16 cellular contexts compared by ENCODE assay signal in genomic region chr13:43325636-43326035, GRCh38.
DNase-seq lines count a peak whose midpoint lies in the region; ATAC-seq, FAIRE-seq and TF ChIP-seq lines count a peak whose summit lies in the region.
"Had no signal": no experiment of that assay in that cellular context is flagged by ENCODE, and none has a peak within 500 bp of the region (broad histone marks: within the 10 kb centered on the region; RNA-seq: fewer than 3 reads in every experiment).

No MANE protein-coding gene starts in this region.

- 53% methylated on average over 4 of the region's 4 CpGs for WGBS in right cardiac atrium

- H3K4me1 ChIP-seq in right cardiac atrium (ENCODE audit: control insufficient read depth, insufficient read depth, low read length) = no peaks in the 10 kb centered on the region

- H3K9me3 ChIP-seq in right cardiac atrium (ENCODE audit: control insufficient read depth, low read length) = no peaks in the 10 kb centered on the region

- H3K27me3 Mint-ChIP-seq in activated T-cell treated with anti-CD3 and anti-CD28 coated beads, Interleukin-2, amount 50 U/mL, for 4 hours (ENCODE audit: low read depth) = no peaks in the 10 kb centered on the region

- peak; percentile 57 for FAIRE-seq in GM12892 (lab: Jason Lieb, UNC)
- FAIRE-seq: A204.1 had no signal

- ATAC-seq in right cardiac atrium (peak; percentile 28 to 40), GM18498 (IDR thresholded peaks at IDR 0.05; ENCODE audit: unreplicated experiment) (no peak), HG02870 (IDR thresholded peaks at IDR 0.05; ENCODE audit: unreplicated experiment) (no peak), HG02852 (IDR thresholded peaks at IDR 0.05; ENCODE audit: unreplicated experiment) (no peak)
- ATAC-seq in activated T-cell treated with anti-CD3 and anti-CD28 coated beads, Interleukin-2, amount 50 U/mL, for 4 hours = no peak
- ATAC-seq: GM23338 had no signal

- TF ChIP-seq POLR2A in GM12892 (IDR thresholded peaks at IDR 0.05; ENCODE audit: low read depth, low read length) = no peak

- no peaks in the 10 kb centered on the region for H3K9me3 Mint-ChIP-seq in activated T-cell treated with anti-CD3 and anti-CD28 coated beads, Interleukin-2, amount 50 U/mL, for 4 hours
- H3K9me3 Mint-ChIP-seq: CD4-positive, alpha-beta T cell; GM23338 had no signal

- DNase-seq in GM12892 (ENCODE audit: insufficient read length) = no peak
- DNase-seq in right cardiac atrium = no peak
- DNase-seq in retina = peak; percentile 24
- DNase-seq in activated T-cell treated with anti-CD3 and anti-CD28 coated beads, Interleukin-2, amount 50 U/mL, for 4 hours = no peak
- DNase-seq: Calu3; CD4-positive, alpha-beta T cell; DMS 273 treated with DMSO at 0.1 percent for 48 hours; H7 had no signal

- no peaks in the 10 kb centered on the region for H3K36me3 Mint-ChIP-seq in activated T-cell treated with anti-CD3 and anti-CD28 coated beads, Interleukin-2, amount 50 U/mL, for 4 hours (ENCODE audit: insufficient read depth)

- intact Hi-C loops in right cardiac atrium (cut with DNase I) = no loop called here

- H3K4me1 Mint-ChIP-seq in activated T-cell treated with anti-CD3 and anti-CD28 coated beads, Interleukin-2, amount 50 U/mL, for 4 hours (ENCODE audit: low read depth) = no peaks in the 10 kb centered on the region
- H3K4me1 Mint-ChIP-seq: B cell had no signal

- H3K27ac ChIP-seq in angular gyrus (ENCODE audit: low read depth, low read length) = peak overlapping the region; percentile 92
- no peak overlapping the region for H3K27ac ChIP-seq in right cardiac atrium (ENCODE audit: low read length)
- H3K27ac ChIP-seq: HL-60 had no signal

- H3K4me3 ChIP-seq in right cardiac atrium (ENCODE audit: low read length) = no peak overlapping the region
- H3K4me3 ChIP-seq: GM23338 had no signal

- H3K27me3 ChIP-seq in right cardiac atrium (ENCODE audit: control insufficient read depth, insufficient read depth) = no peaks in the 10 kb centered on the region

- H3K4me3 Mint-ChIP-seq in activated T-cell treated with anti-CD3 and anti-CD28 coated beads, Interleukin-2, amount 50 U/mL, for 4 hours = no peak overlapping the region
- H3K4me3 Mint-ChIP-seq: B cell; CD4-positive, alpha-beta T cell; GM23338 had no signal

Comparison
In these comparisons a context has a peak if more than half of its experiments do, and no peak if none do; other contexts are left out.
1. ATAC-seq: peak in right cardiac atrium (2 of 2); none in GM18498 (single experiment), HG02870 (single experiment), activated T-cell treated with anti-CD3 and anti-CD28 coated beads, Interleukin-2, amount 50 U/mL, for 4 hours (0 of 2) and HG02852 (single experiment).